In the genomic region with DNA sequence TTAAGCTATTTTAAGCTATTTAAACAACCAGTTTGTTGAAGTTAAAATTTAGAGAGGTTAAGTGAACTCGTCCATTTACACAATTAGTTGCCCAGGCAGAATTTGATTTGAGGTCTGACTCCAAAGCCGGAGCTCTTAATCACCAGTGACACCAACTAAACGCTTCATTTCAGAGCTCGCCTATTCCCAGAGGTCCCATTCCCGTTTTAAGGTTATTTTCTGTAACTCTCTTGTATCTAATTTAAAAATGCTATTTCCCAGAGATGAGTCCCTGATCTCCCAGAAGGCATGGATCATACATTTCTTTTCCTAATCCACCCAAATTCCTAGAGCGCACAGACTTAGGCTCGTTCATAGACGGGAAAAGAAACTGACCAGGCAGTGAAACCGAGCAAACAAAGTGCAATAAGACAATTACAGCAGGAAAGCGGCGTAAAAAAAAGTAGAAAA, we compare ENCODE assay signal across 8 cellular contexts. TPM values are rescaled to one million over a fixed set of nuclear protein-coding genes. Genes with fewer than 3 reads are reported as not detected.
DNase-seq lines count a peak whose midpoint lies in the region; ATAC-seq and TF ChIP-seq lines count a peak whose summit lies in the region.

No MANE protein-coding gene starts in this region.

- intact Hi-C loops in right lobe of liver (cut with DNase I): no loop called here
- intact Hi-C loops in transverse colon (cut with DNase I; ENCODE audit: low total_unique reads): no loop called here

- H3K36me3 ChIP-seq in right lobe of liver (no peaks in the 10 kb centered on the region), transverse colon (no peaks in the 10 kb centered on the region)

- WGBS in right lobe of liver (ENCODE audit: insufficient coverage, low coverage, low lambda C conversion rate, missing lambda C conversion rate): 23% methylated on average over 11 of the region's 11 CpGs
- WGBS in transverse colon (ENCODE audit: low coverage in 1 of 2), 2 donors: 14 to 17% methylated on average over 6 to 11 of the region's 11 CpGs

- H3K4me3 ChIP-seq in right lobe of liver: peak overlapping the region; percentile 49 to 64 (median 61)
- peak overlapping the region; percentile 34 to 81 (median 67) for H3K4me3 ChIP-seq in transverse colon

- H3K9me3 ChIP-seq in right lobe of liver (no peaks in the 10 kb centered on the region), transverse colon (no peaks in the 10 kb centered on the region)

- H3K4me1 ChIP-seq in right lobe of liver (peaks cover 0 to 15% (median 0%) of the 10 kb centered on the region in 4 donors), transverse colon (peaks cover 0 to 51% (median 25%) of the 10 kb centered on the region in 4 donors)

- peak overlapping the region; percentile 63 to 69 (median 63) for H3K27ac ChIP-seq in right lobe of liver
- peak overlapping the region; percentile 88 to 94 (median 90) for H3K27ac ChIP-seq in transverse colon

- peaks cover 20% of the 10 kb centered on the region for H3K27me3 Mint-ChIP-seq in activated T-cell treated with anti-CD3 and anti-CD28 coated beads, Interleukin-2, amount 50 U/mL, for 72 hours (ENCODE audit: low read depth)
- peaks cover 68% of the 10 kb centered on the region for H3K27me3 Mint-ChIP-seq in brain

- no peak for DNase-seq in activated T-cell treated with anti-CD3 and anti-CD28 coated beads, Interleukin-2, amount 50 U/mL, for 72 hours
- DNase-seq in activated T-cell treated with anti-CD3 and anti-CD28 coated beads, Interleukin-2, amount 50 U/mL, for 48 hours: no peak
- no peak for DNase-seq in right lobe of liver
- DNase-seq in transverse colon: no peak
- DNase-seq in hippocampal formation (lab: John Stamatoyannopoulos, UW): no peak

- H3K27me3 ChIP-seq in right lobe of liver (no peaks in the 10 kb centered on the region), transverse colon (no peaks in the 10 kb centered on the region)

- H3K36me3 Mint-ChIP-seq in activated T-cell treated with anti-CD3 and anti-CD28 coated beads, Interleukin-2, amount 50 U/mL, for 72 hours (ENCODE audit: insufficient read depth in 2 of 2): peaks cover 2 to 4% of the 10 kb centered on the region in 2 donors
- H3K36me3 Mint-ChIP-seq in brain: no peaks in the 10 kb centered on the region

- in situ Hi-C loops in transverse colon (cut with MboI; ENCODE audit: low pct_ligation_motif_present in 1 of 4, low pct_unique_long_range_greater_than_20kb in 1 of 4, low sequenced_read_pairs in 3 of 4): no loop called here

- no peak for TF ChIP-seq CTCF in brain (conservative IDR thresholded peaks at IDR 0.05)
- TF ChIP-seq CTCF in right lobe of liver (IDR thresholded peaks at IDR 0.05): no peak
- no peak for TF ChIP-seq CTCF in transverse colon (IDR thresholded peaks at IDR 0.05)

- peaks cover 71% of the 10 kb centered on the region for H3K4me1 Mint-ChIP-seq in activated T-cell treated with anti-CD3 and anti-CD28 coated beads, Interleukin-2, amount 50 U/mL, for 72 hours (ENCODE audit: low read depth)
- peaks cover 18% of the 10 kb centered on the region for H3K4me1 Mint-ChIP-seq in brain

- peak overlapping the region; percentile 92 to 98 for H3K4me3 Mint-ChIP-seq in activated T-cell treated with anti-CD3 and anti-CD28 coated beads, Interleukin-2, amount 50 U/mL, for 72 hours
- peak overlapping the region; percentile 77 to 86 (median 83) for H3K4me3 Mint-ChIP-seq in brain

- no peak for ATAC-seq in activated T-cell treated with anti-CD3 and anti-CD28 coated beads, Interleukin-2, amount 50 U/mL, for 72 hours (replicated peaks in 1 of 2)
- ATAC-seq in right lobe of liver: peak in 2 of 4 donors; percentile 21 to 25
- ATAC-seq in HG03520 (IDR thresholded peaks at IDR 0.05; ENCODE audit: unreplicated experiment): no peak
- no peak for ATAC-seq in HG03432 (IDR thresholded peaks at IDR 0.05; ENCODE audit: unreplicated experiment)

- no peak for TF ChIP-seq POLR2A in right lobe of liver (IDR thresholded peaks at IDR 0.05)
- no peak for TF ChIP-seq POLR2A in transverse colon (IDR thresholded peaks at IDR 0.05)

- no peaks in the 10 kb centered on the region for H3K9me3 Mint-ChIP-seq in activated T-cell treated with anti-CD3 and anti-CD28 coated beads, Interleukin-2, amount 50 U/mL, for 72 hours
- no peaks in the 10 kb centered on the region for H3K9me3 Mint-ChIP-seq in brain

- TF ChIP-seq EP300 in transverse colon (IDR thresholded peaks at IDR 0.05; ENCODE audit: low read depth): no peak

- peak overlapping the region; percentile 99 for H3K27ac Mint-ChIP-seq in activated T-cell treated with anti-CD3 and anti-CD28 coated beads, Interleukin-2, amount 50 U/mL, for 72 hours
- H3K27ac Mint-ChIP-seq in brain: peak overlapping the region in 1 of 5 experiments; percentile 3

RNA-seq across cellular contexts. Expression of a gene that starts 0.9 kb away (rescaled TPM):
- 100 to 1,000 TPM in 1 of 2 donors, 10 to 100 TPM in 1; 49.9 to 119 TPM for total RNA-seq in activated T-cell treated with anti-CD3 and anti-CD28 coated beads, Interleukin-2, amount 50 U/mL, for 72 hours
- 1.5 TPM for polyA plus RNA-seq in brain (ENCODE audit: insufficient read depth, low read depth, low replicate concordance)
- total RNA-seq in right lobe of liver (1 to 10 TPM; 1.8 to 5.3 (median 2.9) TPM), transverse colon (100 to 1,000 TPM; 108 to 409 (median 144) TPM)

Comparison
In these comparisons a context has a peak if more than half of its experiments do, and no peak if none do; other contexts are left out.
1. RNA of a gene that starts 0.9 kb away (total RNA-seq): 108 to 409 TPM in transverse colon and 49.9 to 119 TPM in activated T-cell treated with anti-CD3 and anti-CD28 coated beads, Interleukin-2, amount 50 U/mL, for 72 hours; 1.8 to 5.3 TPM in right lobe of liver; every median in the first group is over 4 times any median in the second.